In genomic region chr1:93925206-93925605, GRCh38 we compare ENCODE assay signal across 28 cellular contexts.
"Had no signal": no experiment of that assay in that cellular context is flagged by ENCODE, and none has a peak within 500 bp of the region (broad histone marks: within the 10 kb centered on the region; RNA-seq: fewer than 3 reads in every experiment).

No MANE protein-coding gene starts in this region.

- H3K9me3 ChIP-seq: esophagus squamous epithelium, gastroesophageal sphincter had no signal

- H3K27me3 ChIP-seq: brain microvascular endothelial cell, dorsolateral prefrontal cortex, esophagus squamous epithelium, gastroesophageal sphincter had no signal

- H3K4me1 ChIP-seq: esophagus squamous epithelium, gastroesophageal sphincter, heart right ventricle had no signal

- H3K36me3 ChIP-seq: brain microvascular endothelial cell, esophagus squamous epithelium, gastroesophageal sphincter, heart right ventricle had no signal

- H3K27ac ChIP-seq: brain microvascular endothelial cell, coronary artery, dorsolateral prefrontal cortex, esophagus squamous epithelium, gastroesophageal sphincter, heart right ventricle had no signal

- FAIRE-seq: astrocyte, bronchial epithelial cell had no signal

- H3K4me3 ChIP-seq: coronary artery, dorsolateral prefrontal cortex, esophagus squamous epithelium, gastroesophageal sphincter, heart right ventricle had no signal

- DNase-seq: activated CD4-positive, alpha-beta memory T cell treated with anti-CD3 and anti-CD28 coated beads, Interleukin-2, amount 10 ng/mL, durations not matched to agents 7 days and 5 days; activated CD4-positive, alpha-beta T cell treated with anti-CD3 and anti-CD28 coated beads for 4 hours; activated CD4-positive, alpha-beta T cell treated with anti-CD3 and anti-CD28 coated beads, Interleukin-2, amount 10 ng/mL, durations not matched to agents 7 days and 5 days; activated CD4-positive, alpha-beta T cell treated with anti-CD3 and anti-CD28 coated beads, Interleukin-2, amount 50 U/mL, for 4 hours; activated CD4-positive, CD25-positive, alpha-beta regulatory T cell; activated CD4-positive, CD25-positive, alpha-beta regulatory T cell treated with anti-CD3 and anti-CD28 coated beads, Interleukin-2, amount 50 U/mL, for 72 hours; activated CD8-positive, alpha-beta memory T cell treated with anti-CD3 and anti-CD28 coated beads, Interleukin-2, amount 50 U/mL, for 48 hours; activated effector memory CD4-positive, alpha-beta T cell treated with Interleukin-2 at 50 U/mL for 16 hours; activated gamma-delta T cell treated with Interleukin-2 at 50 U/mL for 16 hours; activated naive CD4-positive, alpha-beta T cell treated with anti-CD3 and anti-CD28 coated beads, Interleukin-2, amount 50 U/mL, for 16 hours; activated naive CD4-positive, alpha-beta T cell treated with Interleukin-2 at 50 U/mL for 16 hours; activated T-cell treated with anti-CD3 and anti-CD28 coated beads, Interleukin-2, amount 50 U/mL, for 4 hours; amniotic stem cell; anterior cingulate cortex; brain microvascular endothelial cell; dorsolateral prefrontal cortex; effector memory CD4-positive, alpha-beta T cell; esophagus squamous epithelium; foreskin melanocyte; heart right ventricle; T-helper 1 cell; T-helper 17 cell; T1000 had no signal

- ATAC-seq: activated T-cell treated with anti-CD3 and anti-CD28 coated beads, Interleukin-2, amount 50 U/mL, for 4 hours; activated T-helper 17 cell treated with anti-CD3 and anti-CD28 coated beads, Interleukin-2, amount 50 U/mL, for 72 hours; gastroesophageal sphincter; heart right ventricle; T-helper 17 cell had no signal
